Comparison of ENCODE assay signal across 1 cellular context in the genomic region with DNA sequence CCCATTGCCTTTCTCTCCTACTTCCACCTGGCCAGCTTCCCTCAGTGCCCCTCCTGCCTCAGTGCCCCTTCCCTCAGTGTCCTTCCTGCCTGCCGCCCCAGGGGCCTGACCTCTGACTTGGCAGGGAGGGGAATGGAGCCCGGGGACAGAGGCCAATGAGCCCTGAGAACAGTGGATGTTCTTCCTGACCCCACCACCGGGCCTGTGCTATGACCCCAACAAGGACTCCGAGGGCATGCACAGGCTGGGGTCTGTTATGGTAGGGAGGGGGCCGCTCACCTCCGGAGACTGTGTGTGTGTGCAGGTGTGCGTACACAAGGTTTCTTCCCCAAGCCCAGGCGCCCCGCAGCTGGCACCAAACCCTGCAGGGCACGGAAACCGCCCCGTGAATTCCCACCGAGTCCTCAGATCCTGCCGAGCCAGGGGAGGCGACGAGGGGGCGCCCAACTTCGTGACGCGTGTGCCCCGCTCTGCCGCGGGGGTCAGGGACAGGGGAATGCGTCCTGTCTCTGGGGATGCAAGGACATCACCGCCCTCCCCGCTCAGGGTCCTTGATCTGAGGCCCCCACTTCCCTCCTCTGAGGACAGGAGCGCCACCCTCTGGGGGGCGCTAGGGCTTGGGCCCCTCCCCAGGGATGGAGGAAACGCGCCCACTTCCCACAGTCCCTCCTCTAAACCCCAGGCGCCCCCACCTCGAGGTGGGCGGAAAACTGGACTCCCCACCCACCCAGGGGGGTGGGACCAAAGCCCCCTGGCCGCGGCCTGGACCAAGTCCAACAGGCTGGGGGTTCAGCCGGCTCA.
TF ChIP-seq lines count a peak whose summit lies in the region.

No MANE protein-coding gene starts in this region.

TF ChIP-seq in HepG2, 621 proteins besides CTCF, POLR2A, EP300 and RAD21 (continued from another document and continues in another):
- TF ChIP-seq, protein P1, sequence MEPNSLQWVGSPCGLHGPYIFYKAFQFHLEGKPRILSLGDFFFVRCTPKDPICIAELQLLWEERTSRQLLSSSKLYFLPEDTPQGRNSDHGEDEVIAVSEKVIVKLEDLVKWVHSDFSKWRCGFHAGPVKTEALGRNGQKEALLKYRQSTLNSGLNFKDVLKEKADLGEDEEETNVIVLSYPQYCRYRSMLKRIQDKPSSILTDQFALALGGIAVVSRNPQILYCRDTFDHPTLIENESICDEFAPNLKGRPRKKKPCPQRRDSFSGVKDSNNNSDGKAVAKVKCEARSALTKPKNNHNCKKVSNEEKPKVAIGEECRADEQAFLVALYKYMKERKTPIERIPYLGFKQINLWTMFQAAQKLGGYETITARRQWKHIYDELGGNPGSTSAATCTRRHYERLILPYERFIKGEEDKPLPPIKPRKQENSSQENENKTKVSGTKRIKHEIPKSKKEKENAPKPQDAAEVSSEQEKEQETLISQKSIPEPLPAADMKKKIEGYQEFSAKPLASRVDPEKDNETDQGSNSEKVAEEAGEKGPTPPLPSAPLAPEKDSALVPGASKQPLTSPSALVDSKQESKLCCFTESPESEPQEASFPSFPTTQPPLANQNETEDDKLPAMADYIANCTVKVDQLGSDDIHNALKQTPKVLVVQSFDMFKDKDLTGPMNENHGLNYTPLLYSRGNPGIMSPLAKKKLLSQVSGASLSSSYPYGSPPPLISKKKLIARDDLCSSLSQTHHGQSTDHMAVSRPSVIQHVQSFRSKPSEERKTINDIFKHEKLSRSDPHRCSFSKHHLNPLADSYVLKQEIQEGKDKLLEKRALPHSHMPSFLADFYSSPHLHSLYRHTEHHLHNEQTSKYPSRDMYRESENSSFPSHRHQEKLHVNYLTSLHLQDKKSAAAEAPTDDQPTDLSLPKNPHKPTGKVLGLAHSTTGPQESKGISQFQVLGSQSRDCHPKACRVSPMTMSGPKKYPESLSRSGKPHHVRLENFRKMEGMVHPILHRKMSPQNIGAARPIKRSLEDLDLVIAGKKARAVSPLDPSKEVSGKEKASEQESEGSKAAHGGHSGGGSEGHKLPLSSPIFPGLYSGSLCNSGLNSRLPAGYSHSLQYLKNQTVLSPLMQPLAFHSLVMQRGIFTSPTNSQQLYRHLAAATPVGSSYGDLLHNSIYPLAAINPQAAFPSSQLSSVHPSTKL (CRISPR knock-in tag; IDR thresholded peaks at IDR 0.05): no peak
- TF ChIP-seq, protein P2, sequence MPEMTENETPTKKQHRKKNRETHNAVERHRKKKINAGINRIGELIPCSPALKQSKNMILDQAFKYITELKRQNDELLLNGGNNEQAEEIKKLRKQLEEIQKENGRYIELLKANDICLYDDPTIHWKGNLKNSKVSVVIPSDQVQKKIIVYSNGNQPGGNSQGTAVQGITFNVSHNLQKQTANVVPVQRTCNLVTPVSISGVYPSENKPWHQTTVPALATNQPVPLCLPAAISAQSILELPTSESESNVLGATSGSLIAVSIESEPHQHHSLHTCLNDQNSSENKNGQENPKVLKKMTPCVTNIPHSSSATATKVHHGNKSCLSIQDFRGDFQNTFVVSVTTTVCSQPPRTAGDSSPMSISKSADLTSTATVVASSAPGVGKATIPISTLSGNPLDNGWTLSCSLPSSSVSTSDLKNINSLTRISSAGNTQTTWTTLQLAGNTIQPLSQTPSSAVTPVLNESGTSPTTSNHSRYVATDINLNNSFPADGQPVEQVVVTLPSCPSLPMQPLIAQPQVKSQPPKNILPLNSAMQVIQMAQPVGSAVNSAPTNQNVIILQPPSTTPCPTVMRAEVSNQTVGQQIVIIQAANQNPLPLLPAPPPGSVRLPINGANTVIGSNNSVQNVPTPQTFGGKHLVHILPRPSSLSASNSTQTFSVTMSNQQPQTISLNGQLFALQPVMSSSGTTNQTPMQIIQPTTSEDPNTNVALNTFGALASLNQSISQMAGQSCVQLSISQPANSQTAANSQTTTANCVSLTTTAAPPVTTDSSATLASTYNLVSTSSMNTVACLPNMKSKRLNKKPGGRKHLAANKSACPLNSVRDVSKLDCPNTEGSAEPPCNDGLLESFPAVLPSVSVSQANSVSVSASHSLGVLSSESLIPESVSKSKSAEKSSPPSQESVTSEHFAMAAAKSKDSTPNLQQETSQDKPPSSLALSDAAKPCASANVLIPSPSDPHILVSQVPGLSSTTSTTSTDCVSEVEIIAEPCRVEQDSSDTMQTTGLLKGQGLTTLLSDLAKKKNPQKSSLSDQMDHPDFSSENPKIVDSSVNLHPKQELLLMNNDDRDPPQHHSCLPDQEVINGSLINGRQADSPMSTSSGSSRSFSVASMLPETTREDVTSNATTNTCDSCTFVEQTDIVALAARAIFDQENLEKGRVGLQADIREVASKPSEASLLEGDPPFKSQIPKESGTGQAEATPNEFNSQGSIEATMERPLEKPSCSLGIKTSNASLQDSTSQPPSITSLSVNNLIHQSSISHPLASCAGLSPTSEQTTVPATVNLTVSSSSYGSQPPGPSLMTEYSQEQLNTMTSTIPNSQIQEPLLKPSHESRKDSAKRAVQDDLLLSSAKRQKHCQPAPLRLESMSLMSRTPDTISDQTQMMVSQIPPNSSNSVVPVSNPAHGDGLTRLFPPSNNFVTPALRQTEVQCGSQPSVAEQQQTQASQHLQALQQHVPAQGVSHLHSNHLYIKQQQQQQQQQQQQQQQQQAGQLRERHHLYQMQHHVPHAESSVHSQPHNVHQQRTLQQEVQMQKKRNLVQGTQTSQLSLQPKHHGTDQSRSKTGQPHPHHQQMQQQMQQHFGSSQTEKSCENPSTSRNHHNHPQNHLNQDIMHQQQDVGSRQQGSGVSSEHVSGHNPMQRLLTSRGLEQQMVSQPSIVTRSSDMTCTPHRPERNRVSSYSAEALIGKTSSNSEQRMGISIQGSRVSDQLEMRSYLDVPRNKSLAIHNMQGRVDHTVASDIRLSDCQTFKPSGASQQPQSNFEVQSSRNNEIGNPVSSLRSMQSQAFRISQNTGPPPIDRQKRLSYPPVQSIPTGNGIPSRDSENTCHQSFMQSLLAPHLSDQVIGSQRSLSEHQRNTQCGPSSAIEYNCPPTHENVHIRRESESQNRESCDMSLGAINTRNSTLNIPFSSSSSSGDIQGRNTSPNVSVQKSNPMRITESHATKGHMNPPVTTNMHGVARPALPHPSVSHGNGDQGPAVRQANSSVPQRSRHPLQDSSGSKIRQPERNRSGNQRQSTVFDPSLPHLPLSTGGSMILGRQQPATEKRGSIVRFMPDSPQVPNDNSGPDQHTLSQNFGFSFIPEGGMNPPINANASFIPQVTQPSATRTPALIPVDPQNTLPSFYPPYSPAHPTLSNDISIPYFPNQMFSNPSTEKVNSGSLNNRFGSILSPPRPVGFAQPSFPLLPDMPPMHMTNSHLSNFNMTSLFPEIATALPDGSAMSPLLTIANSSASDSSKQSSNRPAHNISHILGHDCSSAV (CRISPR knock-in tag; IDR thresholded peaks at IDR 0.05; ENCODE audit: borderline replicate concordance): no peak
- TF ChIP-seq HOXA7 (CRISPR knock-in tag; IDR thresholded peaks at IDR 0.05): no peak
- TF ChIP-seq TCF7 (IDR thresholded peaks at IDR 0.05; ENCODE audit: low read depth): 0 out of 2 replicates have a peak, but pooled peaks have one; percentile 16
- TF ChIP-seq ZBTB7B (CRISPR knock-in tag; IDR thresholded peaks at IDR 0.05): peak; percentile 91
- TF ChIP-seq KAT8 (CRISPR knock-in tag; IDR thresholded peaks at IDR 0.05): no peak
- TF ChIP-seq FLYWCH1 (CRISPR knock-in tag; IDR thresholded peaks at IDR 0.05): no peak
- no peak for TF ChIP-seq ZHX1 (CRISPR knock-in tag; IDR thresholded peaks at IDR 0.05; ENCODE audit: low read depth)
- TF ChIP-seq MEIS2 (CRISPR knock-in tag; IDR thresholded peaks at IDR 0.05): no peak
- TF ChIP-seq ZFP90 (CRISPR knock-in tag; IDR thresholded peaks at IDR 0.05; ENCODE audit: borderline replicate concordance): no peak; the same call in 1 of the 2 replicates
- TF ChIP-seq ZNF224 (CRISPR knock-in tag; IDR thresholded peaks at IDR 0.05): no peak
- no peak for TF ChIP-seq NFIB (CRISPR knock-in tag; IDR thresholded peaks at IDR 0.05; ENCODE audit: borderline replicate concordance)
- 0 out of 2 replicates have a peak, but pooled peaks have one; percentile 18 for TF ChIP-seq HINFP (CRISPR knock-in tag; IDR thresholded peaks at IDR 0.05; ENCODE audit: low read depth)
- TF ChIP-seq ZNF281 (CRISPR knock-in tag; IDR thresholded peaks at IDR 0.05; ENCODE audit: borderline replicate concordance): no peak
- no peak for TF ChIP-seq FOSL1 (CRISPR knock-in tag; IDR thresholded peaks at IDR 0.05; ENCODE audit: borderline replicate concordance)
- no peak for TF ChIP-seq PCBP1 (IDR thresholded peaks at IDR 0.05; ENCODE audit: borderline replicate concordance, low read depth, low read length)
- no peak for TF ChIP-seq HMGA1 (CRISPR knock-in tag; conservative IDR thresholded peaks at IDR 0.05)
- TF ChIP-seq ADNP (CRISPR knock-in tag; IDR thresholded peaks at IDR 0.05): no peak
- TF ChIP-seq ZBTB44 (CRISPR knock-in tag; IDR thresholded peaks at IDR 0.05): no peak
- TF ChIP-seq ZNF850 (CRISPR knock-in tag; conservative IDR thresholded peaks at IDR 0.05): no peak
- TF ChIP-seq BRF2 (CRISPR knock-in tag; IDR thresholded peaks at IDR 0.05): no peak
- TF ChIP-seq ZNF337 (CRISPR knock-in tag; IDR thresholded peaks at IDR 0.05; ENCODE audit: borderline replicate concordance, low read depth): no peak
- TF ChIP-seq ZNF441 (CRISPR knock-in tag; IDR thresholded peaks at IDR 0.05; ENCODE audit: borderline replicate concordance): 0 out of 2 replicates have a peak, but pooled peaks have one; percentile 23
- no peak for TF ChIP-seq TSC22D2 (CRISPR knock-in tag; IDR thresholded peaks at IDR 0.05; ENCODE audit: borderline replicate concordance)
- TF ChIP-seq ZNF644 (CRISPR knock-in tag; IDR thresholded peaks at IDR 0.05; ENCODE audit: low read depth): no peak
- TF ChIP-seq ZNF282 (IDR thresholded peaks at IDR 0.05; ENCODE audit: partially characterized antibody): no peak
